Comparison of ENCODE assay signal across 9 cellular contexts in genomic region chr14:34081576-34082136, GRCh38.
DNase-seq lines count a peak whose midpoint lies in the region; ATAC-seq, FAIRE-seq and TF ChIP-seq lines count a peak whose summit lies in the region.
"Had no signal": no experiment of that assay in that cellular context is flagged by ENCODE, and none has a peak within 500 bp of the region (broad histone marks: within the 10 kb centered on the region; RNA-seq: fewer than 3 reads in every experiment).

No MANE protein-coding gene starts in this region.

- peaks cover 0 to 11% (median 7%) of the 10 kb centered on the region in 4 donors for H3K4me1 ChIP-seq in transverse colon

- no peak for TF ChIP-seq POLR2A in transverse colon (IDR thresholded peaks at IDR 0.05)

- DNase-seq in GM19239 (ENCODE audit: insufficient read length, low spot score) (no peak), NCI-H226 (peak; percentile 47), dedifferentiated amniotic fluid mesenchymal stem cell (ENCODE audit: extremely low spot score) (peak; percentile 20), non-pigmented ciliary epithelial cell (ENCODE audit: low read depth) (peak; percentile 46), transverse colon (no peak), omental fat pad (ENCODE audit: low spot score) (no peak)
- no peak for DNase-seq in activated CD8-positive, alpha-beta memory T cell treated with anti-CD3 and anti-CD28 coated beads, Interleukin-2, amount 50 U/mL, for 48 hours
- DNase-seq: glutamatergic neuron had no signal

- no peaks in the 10 kb centered on the region for H3K9me3 ChIP-seq in transverse colon

- peak overlapping the region in 2 of 4 donors; percentile 17 to 44 for H3K27ac ChIP-seq in transverse colon

- intact Hi-C loops in transverse colon (cut with DNase I; ENCODE audit: low total_unique reads), result no loop called here

- H3K4me3 ChIP-seq in transverse colon, result no peak overlapping the region

- ATAC-seq in HG03045 (IDR thresholded peaks at IDR 0.05; ENCODE audit: unreplicated experiment) (no peak), omental fat pad (ENCODE audit: low FRiP score) (no peak)

- 33 to 36% methylated on average over 6 of the region's 6 CpGs for WGBS in transverse colon (ENCODE audit: low coverage in 1 of 2), 2 donors

- FAIRE-seq in GM19239 (lab: Jason Lieb, UNC), result peak; percentile 21

- in situ Hi-C loops in transverse colon (cut with MboI; ENCODE audit: low pct_ligation_motif_present in 1 of 4, low pct_unique_long_range_greater_than_20kb in 1 of 4, low sequenced_read_pairs in 3 of 4), result loop anchor here in 1 of 4 donors (25.0 kb wide), 1 partner anchor 244 kb away; no protein-coding TSS in a partner anchor

- TF ChIP-seq CTCF in transverse colon (IDR thresholded peaks at IDR 0.05), result no peak
- TF ChIP-seq CTCF in omental fat pad (IDR thresholded peaks at IDR 0.05), result no peak

- no peak for TF ChIP-seq EP300 in transverse colon (IDR thresholded peaks at IDR 0.05; ENCODE audit: low read depth)

- H3K36me3 ChIP-seq in transverse colon, result no peaks in the 10 kb centered on the region

- H3K27me3 ChIP-seq in transverse colon, result no peaks in the 10 kb centered on the region

Comparison
In these comparisons a context has a peak if more than half of its experiments do, and no peak if none do; other contexts are left out.
1. DNase-seq: peak in NCI-H226 (single experiment), dedifferentiated amniotic fluid mesenchymal stem cell (single experiment) and non-pigmented ciliary epithelial cell (single experiment); none in GM19239 (single experiment), activated CD8-positive, alpha-beta memory T cell treated with anti-CD3 and anti-CD28 coated beads, Interleukin-2, amount 50 U/mL, for 48 hours (single experiment), transverse colon (single experiment) and omental fat pad (single experiment).